ENCODE assay signal across 8 cellular contexts in the genomic region with DNA sequence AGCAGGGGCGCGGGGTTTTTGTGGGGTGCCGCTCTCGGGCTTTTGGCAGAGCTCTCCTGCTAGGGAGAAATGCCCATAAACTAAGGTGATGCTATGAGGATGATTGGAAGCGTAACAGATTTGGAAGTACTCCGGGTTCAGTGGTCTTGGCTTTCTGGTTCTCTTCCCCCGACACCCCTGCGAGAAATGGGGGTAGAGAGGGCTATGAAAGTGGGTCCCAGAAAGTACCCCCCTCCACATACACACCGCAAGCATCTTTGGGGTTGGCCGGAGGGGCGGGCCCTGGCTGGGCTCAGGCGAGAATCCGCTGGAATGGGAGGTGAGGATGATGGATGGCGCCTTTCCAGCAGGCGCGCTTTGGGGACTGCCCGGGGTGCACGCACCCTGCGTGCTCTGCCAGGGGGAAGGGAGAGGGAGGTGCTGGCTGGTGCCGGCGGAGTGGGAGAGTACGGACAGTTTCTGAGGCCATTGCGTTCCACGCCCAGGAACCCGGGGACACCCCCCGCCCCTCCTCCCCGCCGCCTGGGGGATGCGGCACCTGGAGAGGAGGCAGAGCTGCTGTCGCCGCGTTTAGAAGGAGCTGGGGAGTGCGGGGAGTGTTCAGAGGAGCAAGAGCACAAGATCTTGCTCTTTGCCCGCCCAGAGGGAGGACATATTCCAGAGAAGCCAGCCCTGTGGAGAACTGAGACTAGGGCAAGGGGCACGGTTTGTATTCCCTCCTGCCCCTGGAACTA. TPM values are rescaled to one million over a fixed set of nuclear protein-coding genes. Genes with fewer than 3 reads are reported as not detected.
DNase-seq lines count a peak whose midpoint lies in the region; ATAC-seq and TF ChIP-seq lines count a peak whose summit lies in the region.

No MANE protein-coding gene starts in this region.

- ATAC-seq in gastroesophageal sphincter (no peak), GM21717 (IDR thresholded peaks at IDR 0.05; ENCODE audit: unreplicated experiment) (no peak)
- no peak for ATAC-seq in stimulated activated naive B cell treated with anti-CD40 and anti-IgM and Interleukin-4, amounts not matched to agents 10 μg/mL and 1 μg/mL and 100 μg/mL, for 72 hours (replicated peaks)

- no peaks in the 10 kb centered on the region for H3K36me3 ChIP-seq in gastroesophageal sphincter
- no peaks in the 10 kb centered on the region for H3K36me3 ChIP-seq in neutrophil

- H3K9me3 ChIP-seq in gastroesophageal sphincter (no peaks in the 10 kb centered on the region), neutrophil (no peaks in the 10 kb centered on the region)

- peak overlapping the region; percentile 68 to 69 for H3K4me3 ChIP-seq in gastroesophageal sphincter
- H3K4me3 ChIP-seq in neutrophil (ENCODE audit: low read depth in 1 of 2, low read length in 1 of 2): peak overlapping the region; percentile 59 to 65

- TF ChIP-seq EP300 in gastroesophageal sphincter (IDR thresholded peaks at IDR 0.05): no peak

- H3K9me3 Mint-ChIP-seq in stimulated activated naive B cell treated with anti-CD40 and anti-IgM and Interleukin-4, amounts not matched to agents 10 μg/mL and 1 μg/mL and 100 μg/mL, for 72 hours: no peaks in the 10 kb centered on the region

- TF ChIP-seq CTCF in gastroesophageal sphincter (IDR thresholded peaks at IDR 0.05) (no peak), neutrophil (IDR thresholded peaks at IDR 0.05) (no peak)

- peaks cover 22 to 33% of the 10 kb centered on the region in 2 donors for H3K4me1 Mint-ChIP-seq in stimulated activated naive B cell treated with anti-CD40 and anti-IgM and Interleukin-4, amounts not matched to agents 10 μg/mL and 1 μg/mL and 100 μg/mL, for 72 hours

- no peak overlapping the region for H3K27ac Mint-ChIP-seq in stimulated activated naive B cell treated with anti-CD40 and anti-IgM and Interleukin-4, amounts not matched to agents 10 μg/mL and 1 μg/mL and 100 μg/mL, for 72 hours

- no peaks in the 10 kb centered on the region for H3K36me3 Mint-ChIP-seq in stimulated activated naive B cell treated with anti-CD40 and anti-IgM and Interleukin-4, amounts not matched to agents 10 μg/mL and 1 μg/mL and 100 μg/mL, for 72 hours

- H3K27me3 Mint-ChIP-seq in stimulated activated naive B cell treated with anti-CD40 and anti-IgM and Interleukin-4, amounts not matched to agents 10 μg/mL and 1 μg/mL and 100 μg/mL, for 72 hours: peaks cover 63 to 81% of the 10 kb centered on the region in 2 donors

- DNase-seq in HT-29 (ENCODE audit: low spot score) (peak; percentile 75), activated T-cell treated with anti-CD3 and anti-CD28 coated beads for 48 hours (ENCODE audit: low read depth) (peak; percentile 27), activated gamma-delta T cell treated with Interleukin-2 at 50 U/mL for 16 hours (no peak), EL (no peak)
- no peak for DNase-seq in stimulated activated naive B cell treated with anti-CD40 and anti-IgM and Interleukin-4, amounts not matched to agents 10 μg/mL and 1 μg/mL and 100 μg/mL, for 72 hours

- H3K4me1 ChIP-seq in gastroesophageal sphincter: peaks cover 0 to 46% (median 9%) of the 10 kb centered on the region in 3 donors
- peaks cover 32% of the 10 kb centered on the region in 2 experiments for H3K4me1 ChIP-seq in neutrophil (ENCODE audit: control insufficient read depth in 1 of 2, insufficient read depth in 1 of 2, low read depth in 1 of 2, low read length in 1 of 2)

- WGBS in gastroesophageal sphincter (ENCODE audit: low coverage in 1 of 2), 2 donors: 0 to 7% methylated on average over 4 to 5 of the region's 35 CpGs

- H3K27ac ChIP-seq in gastroesophageal sphincter: peak overlapping the region in 3 of 4 donors; percentile 89 to 94 (median 93)
- no peak overlapping the region for H3K27ac ChIP-seq in neutrophil

- no peak overlapping the region for H3K4me3 Mint-ChIP-seq in stimulated activated naive B cell treated with anti-CD40 and anti-IgM and Interleukin-4, amounts not matched to agents 10 μg/mL and 1 μg/mL and 100 μg/mL, for 72 hours

- H3K27me3 ChIP-seq in gastroesophageal sphincter (no peaks in the 10 kb centered on the region), neutrophil (peaks cover 90% of the 10 kb centered on the region)

- TF ChIP-seq POLR2A in gastroesophageal sphincter (IDR thresholded peaks at IDR 0.05): no peak

RNA-seq across cellular contexts. Expression of a gene that starts 1.9 kb away (rescaled TPM):
- total RNA-seq in HT-29 (2014; rRNA removed; shearing (Covaris generic)): 33.7 and 33.8 TPM in 2 replicates
- 10 to 100 TPM; 20.1 to 37.3 (median 28.1) TPM for total RNA-seq in gastroesophageal sphincter

Comparison
In these comparisons a context has a peak if more than half of its experiments do, and no peak if none do; other contexts are left out.
1. DNase-seq: peak in HT-29 (single experiment) and activated T-cell treated with anti-CD3 and anti-CD28 coated beads for 48 hours (single experiment); none in stimulated activated naive B cell treated with anti-CD40 and anti-IgM and Interleukin-4, amounts not matched to agents 10 μg/mL and 1 μg/mL and 100 μg/mL, for 72 hours (single experiment), activated gamma-delta T cell treated with Interleukin-2 at 50 U/mL for 16 hours (single experiment) and EL (single experiment).